ENCODE assay signal across 22 cellular contexts in genomic region chr4:7077371-7077770, GRCh38.
"Had no signal": no experiment of that assay in that cellular context is flagged by ENCODE, and none has a peak within 500 bp of the region (broad histone marks: within the 10 kb centered on the region; RNA-seq: fewer than 3 reads in every experiment).

No MANE protein-coding gene starts in this region.

- ATAC-seq: foreskin keratinocyte, gastroesophageal sphincter, left colon, left lobe of liver, lower lobe of right lung, mucosa of descending colon had no signal

- H2AFZ ChIP-seq: hepatocyte had no signal

- H3K36me3 ChIP-seq: esophagus muscularis mucosa, gastroesophageal sphincter, heart left ventricle, left ventricle myocardium inferior, lower lobe of right lung had no signal

- H3K27ac ChIP-seq: coronary artery, dorsolateral prefrontal cortex, esophagus muscularis mucosa, foreskin keratinocyte, gastroesophageal sphincter, heart left ventricle, hepatocyte, left ventricle myocardium inferior, lower lobe of right lung had no signal

- DNase-seq: dermis blood vessel endothelial cell; dorsolateral prefrontal cortex; effector CD4-positive, alpha-beta T cell; effector memory CD4-positive, alpha-beta T cell; foreskin keratinocyte; heart left ventricle; hypothalamus; immature natural killer cell; islet precursor cell; kidney; kidney glomerular epithelial cell; left colon; left ventricle myocardium inferior; lower lobe of right lung; mesenchymal stem cell; mucosa of descending colon had no signal

- H3K36me3 Mint-ChIP-seq: immature natural killer cell, mesothelial cell of epicardium had no signal

- H3K4me3 ChIP-seq: coronary artery, dorsolateral prefrontal cortex, esophagus muscularis mucosa, gastroesophageal sphincter, heart left ventricle, hepatocyte, left ventricle myocardium inferior, lower lobe of right lung, mucosa of descending colon had no signal

- H3K4me1 ChIP-seq: foreskin keratinocyte, lower lobe of right lung had no signal

- H3K9me3 ChIP-seq: esophagus muscularis mucosa, gastroesophageal sphincter, left ventricle myocardium inferior, lower lobe of right lung, mucosa of descending colon had no signal

- H3K4me1 Mint-ChIP-seq: immature natural killer cell, mesothelial cell of epicardium had no signal

- H3K27ac Mint-ChIP-seq: immature natural killer cell, mesothelial cell of epicardium had no signal

- H3K79me2 ChIP-seq: hepatocyte had no signal

- H3K27me3 ChIP-seq: dorsolateral prefrontal cortex, esophagus muscularis mucosa, gastroesophageal sphincter, hepatocyte had no signal

- H3K4me2 ChIP-seq: hepatocyte had no signal

- H3K4me3 Mint-ChIP-seq: immature natural killer cell, mesothelial cell of epicardium had no signal
